Comparison of ENCODE assay signal across 1 cellular context in genomic region chr6:145250436-145250835, GRCh38.
TF ChIP-seq lines count a peak whose summit lies in the region.

No MANE protein-coding gene starts in this region.

TF ChIP-seq in HepG2, 621 proteins besides CTCF, POLR2A, EP300 and RAD21 (continued from another document):
- TF ChIP-seq, protein P1, sequence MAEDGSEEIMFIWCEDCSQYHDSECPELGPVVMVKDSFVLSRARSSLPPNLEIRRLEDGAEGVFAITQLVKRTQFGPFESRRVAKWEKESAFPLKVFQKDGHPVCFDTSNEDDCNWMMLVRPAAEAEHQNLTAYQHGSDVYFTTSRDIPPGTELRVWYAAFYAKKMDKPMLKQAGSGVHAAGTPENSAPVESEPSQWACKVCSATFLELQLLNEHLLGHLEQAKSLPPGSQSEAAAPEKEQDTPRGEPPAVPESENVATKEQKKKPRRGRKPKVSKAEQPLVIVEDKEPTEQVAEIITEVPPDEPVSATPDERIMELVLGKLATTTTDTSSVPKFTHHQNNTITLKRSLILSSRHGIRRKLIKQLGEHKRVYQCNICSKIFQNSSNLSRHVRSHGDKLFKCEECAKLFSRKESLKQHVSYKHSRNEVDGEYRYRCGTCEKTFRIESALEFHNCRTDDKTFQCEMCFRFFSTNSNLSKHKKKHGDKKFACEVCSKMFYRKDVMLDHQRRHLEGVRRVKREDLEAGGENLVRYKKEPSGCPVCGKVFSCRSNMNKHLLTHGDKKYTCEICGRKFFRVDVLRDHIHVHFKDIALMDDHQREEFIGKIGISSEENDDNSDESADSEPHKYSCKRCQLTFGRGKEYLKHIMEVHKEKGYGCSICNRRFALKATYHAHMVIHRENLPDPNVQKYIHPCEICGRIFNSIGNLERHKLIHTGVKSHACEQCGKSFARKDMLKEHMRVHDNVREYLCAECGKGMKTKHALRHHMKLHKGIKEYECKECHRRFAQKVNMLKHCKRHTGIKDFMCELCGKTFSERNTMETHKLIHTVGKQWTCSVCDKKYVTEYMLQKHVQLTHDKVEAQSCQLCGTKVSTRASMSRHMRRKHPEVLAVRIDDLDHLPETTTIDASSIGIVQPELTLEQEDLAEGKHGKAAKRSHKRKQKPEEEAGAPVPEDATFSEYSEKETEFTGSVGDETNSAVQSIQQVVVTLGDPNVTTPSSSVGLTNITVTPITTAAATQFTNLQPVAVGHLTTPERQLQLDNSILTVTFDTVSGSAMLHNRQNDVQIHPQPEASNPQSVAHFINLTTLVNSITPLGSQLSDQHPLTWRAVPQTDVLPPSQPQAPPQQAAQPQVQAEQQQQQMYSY (CRISPR knock-in tag; IDR thresholded peaks at IDR 0.05), result 0 out of 2 replicates have a peak, but pooled peaks have one; percentile 37
- TF ChIP-seq ZBTB20 (CRISPR knock-in tag; IDR thresholded peaks at IDR 0.05; ENCODE audit: borderline replicate concordance, low read depth), result no peak
